9 cellular contexts compared by ENCODE assay signal in genomic region chr17:75688209-75688771, GRCh38. TPM values are rescaled to one million over a fixed set of nuclear protein-coding genes. Genes with fewer than 3 reads are reported as not detected.
DNase-seq lines count a peak whose midpoint lies in the region; ATAC-seq, FAIRE-seq and TF ChIP-seq lines count a peak whose summit lies in the region.
"Had no signal": no experiment of that assay in that cellular context is flagged by ENCODE, and none has a peak within 500 bp of the region (broad histone marks: within the 10 kb centered on the region; RNA-seq: fewer than 3 reads in every experiment).

No MANE protein-coding gene starts in this region.

- H3K4me2 ChIP-seq in SU-DHL-6 (ENCODE audit: low read depth, low read length, poor library complexity, severe bottlenecking) = peak overlapping the region; percentile 68
- peak overlapping the region; percentile 20 for H3K4me2 ChIP-seq in endothelial cell of umbilical vein (ENCODE audit: insufficient read depth, low read length)

- H3K4me3 ChIP-seq in SU-DHL-6 (ENCODE audit: insufficient read depth, low read length, poor library complexity, severe bottlenecking) (no peak overlapping the region), endothelial cell of umbilical vein (replicated peaks in 1 of 3; ENCODE audit: insufficient read depth in 1 of 3, low read depth in 1 of 3, low read length in 3 of 3) (peak overlapping the region in 1 of 3 experiments; percentile 1), sigmoid colon (no peak overlapping the region)

- CTCF ChIA-PET in endothelial cell of umbilical vein (lab: Charles Lee) = interaction anchor here (0.7 to 19.6 kb wide), 11 partner anchors 8 to 65 kb away, joined by 3 to 653 read pairs (median 3); partner anchors contain the start of genes ITGB4 and SMIM5

- no peaks in the 10 kb centered on the region for H3K36me3 ChIP-seq in SU-DHL-6 (ENCODE audit: low read length)
- peaks cover 0 to 8% of the 10 kb centered on the region in 2 experiments for H3K36me3 ChIP-seq in endothelial cell of umbilical vein (ENCODE audit: control insufficient read depth in 2 of 2, extremely low read depth in 1 of 2, insufficient read depth in 2 of 2, low read length in 2 of 2)
- no peaks in the 10 kb centered on the region for H3K36me3 ChIP-seq in sigmoid colon

- no peaks in the 10 kb centered on the region for H3K9me1 ChIP-seq in endothelial cell of umbilical vein (replicated peaks; ENCODE audit: control insufficient read depth, extremely low read depth, insufficient read depth, low read length)

- H3K27ac ChIP-seq in SU-DHL-6 (ENCODE audit: low read depth, low read length) = peak overlapping the region; percentile 87
- peak overlapping the region; percentile 81 for H3K27ac ChIP-seq in endothelial cell of umbilical vein (ENCODE audit: insufficient read depth, low read depth, low read length)
- H3K27ac ChIP-seq in sigmoid colon = peak overlapping the region; percentile 51 to 85 (median 58)

- H3K4me1 ChIP-seq in endothelial cell of umbilical vein (ENCODE audit: control insufficient read depth, extremely low read depth, insufficient read depth, low read length) = peaks cover 92% of the 10 kb centered on the region
- peaks cover 0 to 74% (median 60%) of the 10 kb centered on the region in 4 donors for H3K4me1 ChIP-seq in sigmoid colon

- TF ChIP-seq CTCF in SU-DHL-6 (IDR thresholded peaks at IDR 0.05; ENCODE audit: insufficient read depth, low read length, poor library complexity, severe bottlenecking) (no peak), endothelial cell of umbilical vein (IDR thresholded peaks at IDR 0.05; ENCODE audit: extremely low read depth in 1 of 2, insufficient read depth in 1 of 2, low read depth in 1 of 2, low read length in 2 of 2) (no peak), sigmoid colon (IDR thresholded peaks at IDR 0.05) (no peak)

- intact Hi-C loops in endothelial cell of umbilical vein (cut with micrococcal nuclease) = no loop called here
- intact Hi-C loops in sigmoid colon (cut with DNase I) = no loop called here

- no peaks in the 10 kb centered on the region for H3K9me2 ChIP-seq in SU-DHL-6 (replicated peaks; ENCODE audit: insufficient read depth, low read length)

- no peak for ATAC-seq in HG02885 (IDR thresholded peaks at IDR 0.05; ENCODE audit: poor library complexity, unreplicated experiment)
- no peak for ATAC-seq in GM19324 (IDR thresholded peaks at IDR 0.05; ENCODE audit: low FRiP score, unreplicated experiment)

- TF ChIP-seq EP300 in sigmoid colon (IDR thresholded peaks at IDR 0.05) = no peak

- BruUV-seq in endothelial cell of umbilical vein (replicated peaks; lab: Mats Ljungman, UMichigan) = no TSS peak

- peak overlapping the region; percentile 47 for H3K9ac ChIP-seq in SU-DHL-6 (ENCODE audit: low read length)
- H3K9ac ChIP-seq in endothelial cell of umbilical vein (replicated peaks; ENCODE audit: extremely low read depth, insufficient read depth, low read length) = peak overlapping the region; percentile 31

- FAIRE-seq in GM12891 (lab: Jason Lieb, UNC) = no peak
- FAIRE-seq in endothelial cell of umbilical vein (lab: Jason Lieb, UNC) = peak; percentile 85

- DNase-seq in GM12891 (ENCODE audit: insufficient read length, low spot score) (no peak), endothelial cell of umbilical vein (ENCODE audit: low read depth, low spot score) (peak; percentile 85), sigmoid colon (peak; percentile 57), cerebellar cortex (ENCODE audit: low spot score) (no peak), NCI-H1417 (lab: John Stamatoyannopoulos, UW) (no peak)
- DNase-seq: NCI-H187 treated with DMSO at 0.1 percent for 48 hours had no signal

- no peak overlapping the region for H2AFZ ChIP-seq in SU-DHL-6 (ENCODE audit: low read depth, low read length, severe bottlenecking)
- H2AFZ ChIP-seq in endothelial cell of umbilical vein (ENCODE audit: low read depth, low read length) = no peak overlapping the region

- H3K27me3 ChIP-seq in SU-DHL-6 (ENCODE audit: low read length) = no peaks in the 10 kb centered on the region
- no peaks in the 10 kb centered on the region for H3K27me3 ChIP-seq in endothelial cell of umbilical vein (ENCODE audit: control insufficient read depth in 2 of 2, insufficient read depth in 2 of 2, low read length in 2 of 2)
- no peaks in the 10 kb centered on the region for H3K27me3 ChIP-seq in sigmoid colon

- H4K20me1 ChIP-seq in SU-DHL-6 (ENCODE audit: low read depth, low read length) (no peaks in the 10 kb centered on the region), endothelial cell of umbilical vein (replicated peaks; ENCODE audit: control insufficient read depth, extremely low read depth, insufficient read depth, low read length) (no peaks in the 10 kb centered on the region)

- dilution Hi-C loops in endothelial cell of umbilical vein (cut with MboI; ENCODE audit: extremely low pct_ligation_motif_present, low sequenced_read_pairs) = no loop called here

- peaks cover 36% of the 10 kb centered on the region for H3F3A ChIP-seq in SU-DHL-6 (ENCODE audit: insufficient read depth)

- TF ChIP-seq POLR2A in GM12891 (IDR thresholded peaks at IDR 0.05; ENCODE audit: low read depth, low read length) (peak; percentile 54), endothelial cell of umbilical vein (IDR thresholded peaks at IDR 0.05; ENCODE audit: low read depth, low read length) (peak; percentile 72), sigmoid colon (IDR thresholded peaks at IDR 0.05) (no peak)

- no peaks in the 10 kb centered on the region for H3K9me3 ChIP-seq in SU-DHL-6 (ENCODE audit: insufficient read depth, low read length)
- H3K9me3 ChIP-seq in endothelial cell of umbilical vein (replicated peaks; ENCODE audit: control insufficient read depth, insufficient read depth, low read length) = no peaks in the 10 kb centered on the region
- H3K9me3 ChIP-seq in sigmoid colon = no peaks in the 10 kb centered on the region

- H3K79me2 ChIP-seq in SU-DHL-6 (ENCODE audit: insufficient read depth, low read length) (peaks cover 42% of the 10 kb centered on the region), endothelial cell of umbilical vein (ENCODE audit: control insufficient read depth, insufficient read depth, low read length) (peaks cover 77% of the 10 kb centered on the region)

- POLR2A ChIA-PET in endothelial cell of umbilical vein (lab: Charles Lee) = interaction anchor here (0.6 to 1.4 kb wide), 2 partner anchors 19 to 630 kb away, joined by 3 to 4 read pairs; no protein-coding TSS in a partner anchor

- WGBS in sigmoid colon, 2 donors = 64 to 80% methylated on average over 11 of the region's 11 CpGs

TF ChIP-seq in endothelial cell of umbilical vein, 7 proteins besides CTCF, POLR2A, EP300 and RAD21 (continues in another document):
- TF ChIP-seq POLR2AphosphoS5 (IDR thresholded peaks at IDR 0.05; ENCODE audit: insufficient read depth, low read depth, low read length) = peak; percentile 55

RNA-seq across cellular contexts. Expression of gene SAP30BP, which starts 21.2 kb away (rescaled TPM):
- 58.8 TPM for polyA plus RNA-seq in GM12891 (2012; ENCODE audit: low read depth, missing spikeins)
- total RNA-seq in endothelial cell of umbilical vein (143 and 151 TPM in 2 replicates), sigmoid colon (10 to 100 TPM; 53.5 to 96.9 (median 63.6) TPM)
- polyA plus RNA-seq in endothelial cell of umbilical vein (112 and 116 TPM in 2 replicates), sigmoid colon (10 to 100 TPM; 53.2 to 69.3 (median 57.7) TPM)
- polyA plus RNA-seq in endothelial cell of umbilical vein (2011; cell fraction: cytosol; rRNA removed) = 112 TPM in 2 replicates
- 441 and 460 TPM in 2 replicates for polyA plus RNA-seq in endothelial cell of umbilical vein (2011; cell fraction: nucleus; rRNA removed)
- polyA plus RNA-seq in endothelial cell of umbilical vein (2012) = 103 and 117 TPM in 2 replicates
- 66.8 and 68.3 TPM in 2 replicates for polyA minus RNA-seq in endothelial cell of umbilical vein
- polyA minus RNA-seq in endothelial cell of umbilical vein (2011; cell fraction: cytosol; rRNA and poly(A)+ RNA removed) = 25.8 TPM
- 102 and 114 TPM in 2 replicates for polyA minus RNA-seq in endothelial cell of umbilical vein (2011; cell fraction: nucleus; rRNA and poly(A)+ RNA removed)

RNA-seq across cellular contexts. Expression of gene RECQL5, which starts 21.3 kb away (rescaled TPM):
- polyA plus RNA-seq in GM12891 (2012; ENCODE audit: low read depth, missing spikeins) = 20.1 TPM
- 30.7 and 30.9 TPM in 2 replicates for total RNA-seq in endothelial cell of umbilical vein
- polyA plus RNA-seq in endothelial cell of umbilical vein = 17.3 and 21.3 TPM in 2 replicates
- 8.3 and 10.3 TPM in 2 replicates for polyA plus RNA-seq in endothelial cell of umbilical vein (2011; cell fraction: cytosol; rRNA removed)
- polyA plus RNA-seq in endothelial cell of umbilical vein (2011; cell fraction: nucleus; rRNA removed) = 96.3 and 120 TPM in 2 replicates
- polyA plus RNA-seq in endothelial cell of umbilical vein (2012) = 22.3 and 31.6 TPM in 2 replicates
- 26.2 and 31.6 TPM in 2 replicates for polyA minus RNA-seq in endothelial cell of umbilical vein
- 15.5 TPM for polyA minus RNA-seq in endothelial cell of umbilical vein (2011; cell fraction: cytosol; rRNA and poly(A)+ RNA removed)
- polyA minus RNA-seq in endothelial cell of umbilical vein (2011; cell fraction: nucleus; rRNA and poly(A)+ RNA removed) = 44.2 and 44.9 TPM in 2 replicates
- 10 to 100 TPM in 3 of 4 donors, 1 to 10 TPM in 1; 5.1 to 11.6 (median 11.3) TPM for total RNA-seq in sigmoid colon
- polyA plus RNA-seq in sigmoid colon = 10 to 100 TPM in 2 of 3 donors, 1 to 10 TPM in 1; 9.0 to 30.1 (median 10.2) TPM

RNA-seq across cellular contexts. Expression of gene ITGB4, which starts 33.0 kb away (rescaled TPM):
- 1.2 TPM for polyA plus RNA-seq in GM12891 (2012; ENCODE audit: low read depth, missing spikeins)
- 4.1 and 4.2 TPM in 2 replicates for total RNA-seq in endothelial cell of umbilical vein
- 6.5 and 6.7 TPM in 2 replicates for polyA plus RNA-seq in endothelial cell of umbilical vein
- 1.7 and 3.7 TPM in 2 replicates for polyA plus RNA-seq in endothelial cell of umbilical vein (2011; cell fraction: cytosol; rRNA removed)
- polyA plus RNA-seq in endothelial cell of umbilical vein (2011; cell fraction: nucleus; rRNA removed) = 4.0 TPM in 2 replicates
- polyA plus RNA-seq in endothelial cell of umbilical vein (2012) = 1.6 and 9.5 TPM in 2 replicates
- 2.7 and 6.3 TPM in 2 replicates for polyA minus RNA-seq in endothelial cell of umbilical vein
- polyA minus RNA-seq in endothelial cell of umbilical vein (2011; cell fraction: cytosol; rRNA and poly(A)+ RNA removed) = 22.3 TPM
- 3.8 and 4.4 TPM in 2 replicates for polyA minus RNA-seq in endothelial cell of umbilical vein (2011; cell fraction: nucleus; rRNA and poly(A)+ RNA removed)
- 10 to 100 TPM; 15.1 to 43.2 (median 23.1) TPM for total RNA-seq in sigmoid colon
- 100 to 1,000 TPM in 1 of 3 donors, 10 to 100 TPM in 2; 17.8 to 116 (median 25.8) TPM for polyA plus RNA-seq in sigmoid colon

RNA-seq across cellular contexts. Expression of gene SMIM5, which starts 55.1 kb away (rescaled TPM):
- 0.15 TPM for polyA plus RNA-seq in GM12891 (2012; ENCODE audit: low read depth, missing spikeins)
- total RNA-seq in endothelial cell of umbilical vein (not detected in 2 replicates), sigmoid colon (1 to 10 TPM in 3 of 4 donors, under 1 TPM in 1; 0.82 to 7.2 (median 3.8) TPM)
- polyA plus RNA-seq in endothelial cell of umbilical vein (not detected in 2 replicates), sigmoid colon (10 to 100 TPM in 1 of 3 donors, 1 to 10 TPM in 2; 5.5 to 29.6 (median 6.0) TPM)
- polyA plus RNA-seq in endothelial cell of umbilical vein (2011; cell fraction: cytosol; rRNA removed) = not detected in 2 replicates
- polyA plus RNA-seq in endothelial cell of umbilical vein (2011; cell fraction: nucleus; rRNA removed) = 0.24 and 0.31 TPM in 2 replicates
- polyA plus RNA-seq in endothelial cell of umbilical vein (2012) = 0.20 and 0.33 TPM in 2 replicates
- polyA minus RNA-seq in endothelial cell of umbilical vein = not detected in 2 replicates
- polyA minus RNA-seq in endothelial cell of umbilical vein (2011; cell fraction: cytosol; rRNA and poly(A)+ RNA removed) = not detected
- not detected in 2 replicates for polyA minus RNA-seq in endothelial cell of umbilical vein (2011; cell fraction: nucleus; rRNA and poly(A)+ RNA removed)

Comparison
In these comparisons a context has a peak if more than half of its experiments do, and no peak if none do; other contexts are left out.
1. DNase-seq: peak in endothelial cell of umbilical vein (single experiment) and sigmoid colon (single experiment); none in GM12891 (single experiment), cerebellar cortex (single experiment) and NCI-H1417 (0 of 3).
2. POLR2A ChIP-seq: peak in GM12891 (single experiment) and endothelial cell of umbilical vein (single experiment); none in sigmoid colon (0 of 2).
3. Peak in every context shown above with its lines, with median percentiles within 50 percentile points of each other: H3K27ac ChIP-seq.